Comparison of ENCODE assay signal across 19 cellular contexts in the genomic region with DNA sequence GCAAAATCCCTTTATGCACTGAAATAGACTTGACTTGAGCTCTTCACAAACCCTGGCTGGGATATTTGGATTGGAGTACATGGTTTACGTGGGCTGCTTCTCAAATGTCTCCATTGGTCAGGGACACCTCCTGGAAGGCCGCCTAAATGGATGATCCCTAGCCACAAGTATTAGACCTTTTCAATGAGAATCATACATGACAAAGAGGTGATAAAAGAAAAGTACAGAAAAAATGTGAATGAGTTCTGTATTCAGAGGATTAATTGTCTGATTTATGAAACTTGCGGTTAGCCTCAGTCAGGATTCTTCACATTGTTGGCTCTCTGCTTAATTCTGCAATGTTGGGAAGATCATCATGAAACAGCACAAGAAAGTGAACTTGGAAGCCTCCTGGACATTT.
"Had no signal": no experiment of that assay in that cellular context is flagged by ENCODE, and none has a peak within 500 bp of the region (broad histone marks: within the 10 kb centered on the region; RNA-seq: fewer than 3 reads in every experiment).

No MANE protein-coding gene starts in this region.

- H3K27ac Mint-ChIP-seq: activated CD8-positive, alpha-beta T cell treated with anti-CD3 and anti-CD28 coated beads, Interleukin-2, amount 10 ng/mL, durations not matched to agents 7 days and 5 days; activated naive CD8-positive, alpha-beta T cell treated with anti-CD3 and anti-CD28 coated beads, Interleukin-2, amount 10 ng/mL, durations not matched to agents 7 days and 5 days; natural killer cell treated with Interleukin-12 subunit alpha and Interleukin-12 subunit beta and Interleukin-15 and Interleukin-18, amount 100 ng/mL, for 72 hours; progenitor cell of endocrine pancreas; T-cell had no signal

- H3K9me3 Mint-ChIP-seq: activated naive CD8-positive, alpha-beta T cell treated with anti-CD3 and anti-CD28 coated beads, Interleukin-2, amount 10 ng/mL, durations not matched to agents 7 days and 5 days had no signal

- H3K9me3 ChIP-seq: sigmoid colon, suprapubic skin, upper lobe of right lung had no signal

- H3K36me3 Mint-ChIP-seq: activated naive CD8-positive, alpha-beta T cell treated with anti-CD3 and anti-CD28 coated beads, Interleukin-2, amount 10 ng/mL, durations not matched to agents 7 days and 5 days; natural killer cell treated with Interleukin-12 subunit alpha and Interleukin-12 subunit beta and Interleukin-15 and Interleukin-18, amount 100 ng/mL, for 72 hours; T-cell had no signal

- H3K27me3 ChIP-seq: sigmoid colon, suprapubic skin, upper lobe of right lung had no signal

- H3K27me3 Mint-ChIP-seq: activated naive CD8-positive, alpha-beta T cell treated with anti-CD3 and anti-CD28 coated beads, Interleukin-2, amount 10 ng/mL, durations not matched to agents 7 days and 5 days; natural killer cell treated with Interleukin-12 subunit alpha and Interleukin-12 subunit beta and Interleukin-15 and Interleukin-18, amount 100 ng/mL, for 72 hours; progenitor cell of endocrine pancreas; T-cell had no signal

- H3K36me3 ChIP-seq: sigmoid colon, suprapubic skin, upper lobe of right lung had no signal

- H3K27ac ChIP-seq: coronary artery, sigmoid colon, suprapubic skin, upper lobe of right lung, VCaP had no signal

- ATAC-seq: activated CD8-positive, alpha-beta T cell treated with anti-CD3 and anti-CD28 coated beads, Interleukin-2, amount 10 ng/mL, durations not matched to agents 7 days and 5 days; natural killer cell treated with Interleukin-12 subunit alpha and Interleukin-12 subunit beta and Interleukin-15 and Interleukin-18, amount 100 ng/mL, for 72 hours; T-cell; upper lobe of right lung had no signal

- H3K4me3 Mint-ChIP-seq: activated CD8-positive, alpha-beta T cell treated with anti-CD3 and anti-CD28 coated beads, Interleukin-2, amount 10 ng/mL, durations not matched to agents 7 days and 5 days; activated naive CD8-positive, alpha-beta T cell treated with anti-CD3 and anti-CD28 coated beads, Interleukin-2, amount 10 ng/mL, durations not matched to agents 7 days and 5 days; natural killer cell treated with Interleukin-12 subunit alpha and Interleukin-12 subunit beta and Interleukin-15 and Interleukin-18, amount 100 ng/mL, for 72 hours; T-cell had no signal

- H3K4me3 ChIP-seq: coronary artery, sigmoid colon, suprapubic skin, upper lobe of right lung had no signal

- H3K4me1 ChIP-seq: suprapubic skin, upper lobe of right lung had no signal

- DNase-seq: activated CD4-positive, alpha-beta T cell treated with anti-CD3 and anti-CD28 coated beads for 4 hours; activated CD8-positive, alpha-beta memory T cell treated with anti-CD3 and anti-CD28 coated beads, Interleukin-2, amount 50 U/mL, for 48 hours; activated CD8-positive, alpha-beta T cell treated with anti-CD3 and anti-CD28 coated beads, Interleukin-2, amount 10 ng/mL, durations not matched to agents 7 days and 5 days; activated naive CD8-positive, alpha-beta T cell treated with anti-CD3 and anti-CD28 coated beads, Interleukin-2, amount 10 ng/mL, durations not matched to agents 7 days and 5 days; anterior cingulate cortex; effector CD4-positive, alpha-beta T cell; left cardiac atrium; nucleus accumbens; sigmoid colon; stimulated activated CD4-positive, alpha-beta T cell treated with anti-CD3 and anti-CD28 coated beads, Interleukin-12 subunit alpha, Interleukin-12 subunit beta, amount 100 ng/mL, for 4 hours; stimulated activated naive CD4-positive, alpha-beta T cell; T-cell; T1000; upper lobe of right lung had no signal

- H3K4me1 Mint-ChIP-seq: activated naive CD8-positive, alpha-beta T cell treated with anti-CD3 and anti-CD28 coated beads, Interleukin-2, amount 10 ng/mL, durations not matched to agents 7 days and 5 days; T-cell had no signal
